2 cellular contexts compared by ENCODE assay signal in genomic region chrX:103469971-103470370, GRCh38. TPM values are rescaled to one million over a fixed set of nuclear protein-coding genes. Genes with fewer than 3 reads are reported as not detected.
"Had no signal": no experiment of that assay in that cellular context is flagged by ENCODE, and none has a peak within 500 bp of the region (broad histone marks: within the 10 kb centered on the region; RNA-seq: fewer than 3 reads in every experiment).

No MANE protein-coding gene starts in this region.

RNA-seq across cellular contexts. Expression of gene RAB40A, which starts 49.3 kb away (rescaled TPM):
- total RNA-seq: GM23248, HT1080 had no signal
